8 cellular contexts compared by ENCODE assay signal in the genomic region with DNA sequence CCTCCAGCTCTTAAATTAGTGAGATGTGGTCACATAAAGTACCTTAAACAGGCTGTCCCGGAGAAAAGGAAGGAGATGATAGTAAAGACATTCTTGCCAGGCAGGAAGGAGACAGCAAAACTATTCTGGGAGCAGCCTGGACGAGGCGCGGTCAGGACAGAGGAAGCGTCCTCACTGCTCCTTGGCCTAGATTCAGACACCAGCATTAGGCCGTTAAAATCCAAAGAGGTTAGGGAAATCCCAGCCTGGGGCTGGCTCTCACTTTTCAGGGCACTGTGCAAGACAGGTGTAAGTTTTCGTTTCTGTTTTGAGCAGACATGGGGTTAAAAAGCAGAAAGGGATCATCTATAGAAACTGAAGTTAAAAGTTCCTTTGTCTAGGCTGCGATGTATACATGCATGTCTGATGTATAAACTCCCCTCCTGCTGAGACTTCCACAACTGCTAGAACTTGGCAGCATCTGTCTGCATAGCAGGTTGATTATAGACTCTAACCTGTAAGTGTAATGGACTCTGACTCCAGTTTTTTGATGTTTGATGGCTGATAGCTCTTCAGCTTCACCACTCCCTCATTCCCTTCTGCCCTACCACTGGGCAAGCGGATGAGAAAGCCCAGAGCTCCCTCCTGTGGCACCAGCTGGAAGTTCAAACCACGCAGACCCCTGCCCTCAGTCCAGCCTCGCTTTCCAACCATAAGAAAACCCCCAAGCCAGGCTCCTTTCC. TPM values are rescaled to one million over a fixed set of nuclear protein-coding genes. Genes with fewer than 3 reads are reported as not detected.
A peak's percentile ranks its signal among the peaks of the same experiment; 100 is the strongest.
DNase-seq lines count a peak whose midpoint lies in the region; TF ChIP-seq lines count a peak whose summit lies in the region.

No MANE protein-coding gene starts in this region.

- WGBS in H9 (ENCODE audit: extremely low coverage, insufficient read length, low lambda C conversion rate), result no CpG with 5 or more reads among the region's 11 CpGs

- peak overlapping the region; percentile 14 to 71 (median 67); a peak in 3 of 7 replicates for H3K27ac Mint-ChIP-seq in H9
- peak overlapping the region; percentile 93 for H3K27ac Mint-ChIP-seq in T-helper 1 cell treated with Interleukin-12 subunit alpha and Interleukin-12 subunit beta and Interleukin-4 antibody, amounts not matched to agents 30 μg/mL and 1 μg/mL, for 36 hours

- H4K20me1 ChIP-seq in H9 (ENCODE audit: control insufficient read depth, insufficient read depth, insufficient read length), result no peaks in the 10 kb centered on the region

- H3T11ph ChIP-seq in H9 (ENCODE audit: low read length), result no peak overlapping the region

- TF ChIP-seq CTCF in GM12874 (IDR thresholded peaks at IDR 0.05; ENCODE audit: insufficient read depth, low read depth, low read length) (peak; percentile 81), H9 (conservative IDR thresholded peaks at IDR 0.05) (peak; percentile 90), astrocyte of the spinal cord (IDR thresholded peaks at IDR 0.05; ENCODE audit: low read depth, low read length) (peak; percentile 89)

- H3K9me3 ChIP-seq in H9 (ENCODE audit: control insufficient read depth, low read depth, low read length), result no peaks in the 10 kb centered on the region
- H3K9me3 ChIP-seq in MG63, result no peaks in the 10 kb centered on the region

- no peaks in the 10 kb centered on the region for H3K23me2 ChIP-seq in H9 (ENCODE audit: insufficient read length, low read depth, low read length, poor library complexity, severe bottlenecking)

- no peak overlapping the region for H3K14ac ChIP-seq in H9 (ENCODE audit: insufficient read depth, low read length)

- in situ Hi-C loops in astrocyte of the spinal cord (cut with HindIII; ENCODE audit: low sequenced_read_pairs), result loop anchor here (10.0 kb wide), 1 partner anchor 197 kb away; no protein-coding TSS in a partner anchor

- H3K27ac ChIP-seq in H9 (ENCODE audit: insufficient read length, low read depth, low read length), result no peak overlapping the region

- no peak overlapping the region for H2BK12ac ChIP-seq in H9 (ENCODE audit: insufficient read length, low read depth, low read length)

- H3K27me3 Mint-ChIP-seq in H9 (ENCODE audit: low read depth), result no peaks in the 10 kb centered on the region
- H3K27me3 Mint-ChIP-seq in T-helper 1 cell treated with Interleukin-12 subunit alpha and Interleukin-12 subunit beta and Interleukin-4 antibody, amounts not matched to agents 30 μg/mL and 1 μg/mL, for 36 hours (ENCODE audit: low read depth), result no peaks in the 10 kb centered on the region

- no peaks in the 10 kb centered on the region for H3K9me3 Mint-ChIP-seq in H9
- no peaks in the 10 kb centered on the region for H3K9me3 Mint-ChIP-seq in T-helper 1 cell treated with Interleukin-12 subunit alpha and Interleukin-12 subunit beta and Interleukin-4 antibody, amounts not matched to agents 30 μg/mL and 1 μg/mL, for 36 hours

- H3K4me1 ChIP-seq in H9 (ENCODE audit: insufficient read depth, low read length), result 0 out of 2 replicates have a peak, but pooled peaks cover 5% of the 10 kb centered on the region

- H3K27me3 ChIP-seq in H9 (ENCODE audit: insufficient read depth, low read length), result no peaks in the 10 kb centered on the region
- no peaks in the 10 kb centered on the region for H3K27me3 ChIP-seq in MG63

- no peak overlapping the region for H2AFZ ChIP-seq in H9 (ENCODE audit: low read length)

- H3K36me3 Mint-ChIP-seq in H9 (ENCODE audit: insufficient read depth in 1 of 3, low read depth in 3 of 3), result peaks cover 0 to 18% (median 7%) of the 10 kb centered on the region in 3 experiments; a peak in 3 of 7 replicates
- peaks cover 2% of the 10 kb centered on the region for H3K36me3 Mint-ChIP-seq in T-helper 1 cell treated with Interleukin-12 subunit alpha and Interleukin-12 subunit beta and Interleukin-4 antibody, amounts not matched to agents 30 μg/mL and 1 μg/mL, for 36 hours (ENCODE audit: low read depth)

- no peak overlapping the region for H4K5ac ChIP-seq in H9 (ENCODE audit: insufficient read length, low read depth, low read length)

- peaks cover 31 to 33% of the 10 kb centered on the region in 2 experiments for H3K4me1 Mint-ChIP-seq in H9
- H3K4me1 Mint-ChIP-seq in T-helper 1 cell treated with Interleukin-12 subunit alpha and Interleukin-12 subunit beta and Interleukin-4 antibody, amounts not matched to agents 30 μg/mL and 1 μg/mL, for 36 hours (ENCODE audit: low read depth), result peaks cover 27% of the 10 kb centered on the region

- H4K8ac ChIP-seq in H9 (replicated peaks; ENCODE audit: insufficient read length, low read depth, low read length), result no peak overlapping the region

- H4K91ac ChIP-seq in H9 (ENCODE audit: insufficient read length, low read depth, low read length), result no peak overlapping the region

- no peak overlapping the region for H3K9ac ChIP-seq in H9 (ENCODE audit: extremely low read depth, insufficient read length, low read length)

- no peak overlapping the region for H3K23ac ChIP-seq in H9 (ENCODE audit: insufficient read length, low read depth, low read length)

- no peak overlapping the region for H2BK120ac ChIP-seq in H9 (ENCODE audit: low read depth, low read length, poor library complexity, severe bottlenecking)

- H2BK15ac ChIP-seq in H9 (ENCODE audit: low read depth, low read length), result no peak overlapping the region

- no peak overlapping the region for H2BK20ac ChIP-seq in H9 (ENCODE audit: low read depth, low read length, poor library complexity, severe bottlenecking)

- H3K79me1 ChIP-seq in H9 (ENCODE audit: insufficient read depth, low read depth, low read length, poor library complexity, severe bottlenecking), result no peaks in the 10 kb centered on the region

- H3K4me3 ChIP-seq in MG63 (no peak overlapping the region), astrocyte of the spinal cord (ENCODE audit: low read depth, low read length) (no peak overlapping the region)

- H3K56ac ChIP-seq in H9 (ENCODE audit: insufficient read length, low read depth, low read length), result no peak overlapping the region

- H2AK5ac ChIP-seq in H9 (ENCODE audit: insufficient read length, low read length), result no peak overlapping the region

- H3K4me3 Mint-ChIP-seq in H9, result peak overlapping the region in 1 of 2 experiments; percentile 7; a peak in 1 of 5 replicates
- peak overlapping the region; percentile 73 for H3K4me3 Mint-ChIP-seq in T-helper 1 cell treated with Interleukin-12 subunit alpha and Interleukin-12 subunit beta and Interleukin-4 antibody, amounts not matched to agents 30 μg/mL and 1 μg/mL, for 36 hours

- H3K79me2 ChIP-seq in H9 (ENCODE audit: insufficient read depth, low read length), result no peaks in the 10 kb centered on the region

- DNase-seq in H9, result peak; percentile 86
- peak; percentile 53 for DNase-seq in MG63
- peak; percentile 53 for DNase-seq in astrocyte of the spinal cord (ENCODE audit: low read depth, low spot score)
- DNase-seq in iPS-NIHi7 (ENCODE audit: extremely low spot score), result peak; percentile 83
- peak; percentile 47 to 62 (median 48) for DNase-seq in stimulated activated CD4-positive, alpha-beta T cell treated with anti-CD3 and anti-CD28 coated beads, Interleukin-12 subunit alpha, Interleukin-12 subunit beta, amount 100 ng/mL, for 48 hours (ENCODE audit: low read depth in 2 of 3, low spot score in 1 of 3)
- DNase-seq in T1000 (lab: John Stamatoyannopoulos, UW), result no peak

- no peak overlapping the region for H3K4me2 ChIP-seq in H9 (ENCODE audit: insufficient read depth, insufficient read length, low read length)

- H3K18ac ChIP-seq in H9 (ENCODE audit: insufficient read length, low read depth, low read length), result no peak overlapping the region

- H2BK5ac ChIP-seq in H9 (ENCODE audit: insufficient read length, low read length), result no peak overlapping the region

- H3K36me3 ChIP-seq in MG63, result peaks cover 10% of the 10 kb centered on the region

- no peak overlapping the region for H3K4ac ChIP-seq in H9 (ENCODE audit: low read depth, low read length)

RNA-seq across cellular contexts. Expression of a gene that starts 21.5 kb away (rescaled TPM):
- 8.3 and 9.5 TPM in 2 replicates for total RNA-seq in H9 (2021)
- total RNA-seq in MG63 (2014; rRNA removed; shearing (Covaris generic); ENCODE audit: low replicate concordance), result 5.7 and 7.2 TPM in 2 replicates

RNA-seq across cellular contexts. Expression of a gene that starts 23.6 kb away (rescaled TPM):
- total RNA-seq in H9 (2021), result 7.7 and 7.9 TPM in 2 replicates
- 44.1 and 45.5 TPM in 2 replicates for total RNA-seq in MG63 (2014; rRNA removed; shearing (Covaris generic); ENCODE audit: low replicate concordance)
